16 cellular contexts compared by ENCODE assay signal in the genomic region with DNA sequence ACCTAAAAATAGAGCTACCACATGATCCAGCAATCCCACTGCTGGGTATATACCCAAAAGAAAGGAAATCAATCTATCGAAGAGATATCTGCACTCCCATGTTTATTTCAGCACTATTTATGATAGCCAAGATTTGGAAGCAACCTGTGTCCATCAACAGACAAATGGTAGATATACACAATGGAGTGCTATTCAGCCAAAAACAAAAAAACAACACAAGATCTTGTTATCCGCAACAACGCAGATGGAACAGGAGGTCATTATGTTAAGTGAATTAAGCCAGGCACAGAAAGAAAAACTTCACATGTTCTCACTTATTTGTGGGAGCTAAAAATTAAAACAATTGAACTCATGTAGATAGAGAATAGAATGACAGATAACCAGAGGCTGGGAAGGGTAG. TPM values are rescaled to one million over a fixed set of nuclear protein-coding genes. Genes with fewer than 3 reads are reported as not detected.
"Had no signal": no experiment of that assay in that cellular context is flagged by ENCODE, and none has a peak within 500 bp of the region (broad histone marks: within the 10 kb centered on the region; RNA-seq: fewer than 3 reads in every experiment).

No MANE protein-coding gene starts in this region.

RNA-seq across cellular contexts. Expression of gene TCP11, which starts 2.9 kb away (rescaled TPM):
- total RNA-seq: hepatocyte; kidney epithelial cell; left cardiac atrium; left colon; left lobe of liver; left ventricle myocardium inferior; left ventricle myocardium superior; lower lobe of right lung; mammary epithelial cell; mesenteric fat pad; mononuclear cell; mucosa of descending colon; mucosa of gallbladder; myocyte; naive thymus-derived CD4-positive, alpha-beta T cell; naive thymus-derived CD8-positive, alpha-beta T cell had no signal
